Comparison of ENCODE assay signal across 9 cellular contexts in the genomic region with DNA sequence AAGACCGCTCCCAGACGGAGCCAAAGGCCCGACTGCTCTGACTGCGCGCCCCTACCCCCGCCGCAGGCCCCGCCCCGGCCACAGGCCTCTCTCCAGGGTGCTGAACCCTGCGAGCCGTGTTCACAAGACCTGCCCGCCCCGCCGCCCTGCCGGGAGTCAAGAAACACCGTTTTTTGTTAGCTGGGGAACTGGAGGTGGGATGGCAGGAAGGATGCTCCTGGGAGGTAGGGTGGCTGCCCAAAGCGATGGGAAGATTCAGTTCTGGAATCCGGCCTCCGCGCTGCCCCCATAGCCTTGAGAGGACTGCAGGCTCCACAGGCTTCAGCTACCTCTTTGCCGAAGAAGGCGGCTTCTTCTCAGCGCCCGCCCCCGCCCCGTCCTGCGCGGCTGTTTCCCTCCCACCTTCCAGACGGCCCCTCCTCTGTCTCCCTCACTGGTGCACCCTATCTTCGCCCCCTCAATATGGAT. TPM values are rescaled to one million over a fixed set of nuclear protein-coding genes. Genes with fewer than 3 reads are reported as not detected.
DNase-seq lines count a peak whose midpoint lies in the region; ATAC-seq and TF ChIP-seq lines count a peak whose summit lies in the region.
"Had no signal": no experiment of that assay in that cellular context is flagged by ENCODE, and none has a peak within 500 bp of the region (broad histone marks: within the 10 kb centered on the region; RNA-seq: fewer than 3 reads in every experiment).

No MANE protein-coding gene starts in this region.

- DNase-seq in Right ventricle myocardium superior (peak; percentile 80), right atrium auricular region (ENCODE audit: low spot score) (no peak), choroid plexus epithelial cell (ENCODE audit: low read depth) (peak; percentile 54), mucosa of descending colon (peak in 2 of 3 donors; percentile 63 to 73), NCI-H1092 (lab: John Stamatoyannopoulos, UW) (no peak), SHP77 (lab: John Stamatoyannopoulos, UW) (no peak)
- peak; percentile 49 for DNase-seq in activated CD4-positive, alpha-beta T cell treated with anti-CD3 and anti-CD28 coated beads for 1 hour
- DNase-seq in stimulated activated naive CD4-positive, alpha-beta T cell (lab: John Stamatoyannopoulos, UW): peak; percentile 34 to 70 (median 55)

- no peak overlapping the region for H3K4me3 ChIP-seq in right atrium auricular region
- H3K4me3 ChIP-seq in choroid plexus epithelial cell (ENCODE audit: low read depth, low read length): no peak overlapping the region
- H3K4me3 ChIP-seq in mucosa of descending colon: no peak overlapping the region

- H3K4me1 ChIP-seq in right atrium auricular region (peaks cover 0 to 12% of the 10 kb centered on the region in 2 donors), mucosa of descending colon (ENCODE audit: low read depth) (no peaks in the 10 kb centered on the region)

- no peak overlapping the region for H3K27ac ChIP-seq in right atrium auricular region
- H3K27ac ChIP-seq: C4-2B had no signal

- ATAC-seq in Right ventricle myocardium superior (ENCODE audit: poor library complexity) (peak; percentile 70), mucosa of descending colon (peak; percentile 59)

- TF ChIP-seq CTCF in right atrium auricular region (IDR thresholded peaks at IDR 0.05): no peak
- TF ChIP-seq CTCF in choroid plexus epithelial cell (conservative IDR thresholded peaks at IDR 0.05; ENCODE audit: low read depth, low read length): no peak
- TF ChIP-seq CTCF in mucosa of descending colon (IDR thresholded peaks at IDR 0.05): no peak

- H3K27me3 ChIP-seq in right atrium auricular region: peaks cover 0 to 22% of the 10 kb centered on the region in 2 donors

- intact Hi-C loops in Right ventricle myocardium superior (cut with DNase I) (no loop called here), mucosa of descending colon (cut with DNase I, micrococcal nuclease) (no loop called here)

- H3K36me3 ChIP-seq in right atrium auricular region (no peaks in the 10 kb centered on the region), mucosa of descending colon (ENCODE audit: low read depth) (no peaks in the 10 kb centered on the region)

- H3K9me3 ChIP-seq in right atrium auricular region (no peaks in the 10 kb centered on the region), mucosa of descending colon (no peaks in the 10 kb centered on the region)

RNA-seq across cellular contexts. Expression of gene PDE2A, which starts 2.7 kb away (rescaled TPM):
- total RNA-seq in Right ventricle myocardium superior (38.5 TPM), right atrium auricular region (10 to 100 TPM; 23.1 to 34.2 TPM), mucosa of descending colon (10 to 100 TPM in 1 of 3 donors, 1 to 10 TPM in 2; 7.0 to 45.9 (median 9.6) TPM)

Comparison
In these comparisons a context has a peak if more than half of its experiments do, and no peak if none do; other contexts are left out.
1. DNase-seq: peak in Right ventricle myocardium superior (single experiment), activated CD4-positive, alpha-beta T cell treated with anti-CD3 and anti-CD28 coated beads for 1 hour (single experiment), choroid plexus epithelial cell (single experiment), mucosa of descending colon (2 of 3) and stimulated activated naive CD4-positive, alpha-beta T cell (6 of 6); none in right atrium auricular region (single experiment), NCI-H1092 (single experiment) and SHP77 (0 of 2).